Comparison of ENCODE assay signal across 1 cellular context in genomic region chr17:11991461-11991860, GRCh38.
TF ChIP-seq lines count a peak whose summit lies in the region.

No MANE protein-coding gene starts in this region.

TF ChIP-seq in H1, 55 proteins besides CTCF, POLR2A, EP300 and RAD21 (continued from another document):
- TF ChIP-seq SP4 (IDR thresholded peaks at IDR 0.05; ENCODE audit: low read length) = no peak
- no peak for TF ChIP-seq NANOG (IDR thresholded peaks at IDR 0.05; ENCODE audit: insufficient read depth, low read depth, low read length, poor library complexity, severe bottlenecking)
- no peak for TF ChIP-seq MAX (IDR thresholded peaks at IDR 0.05)
- TF ChIP-seq TAF7 (optimal IDR thresholded peaks at IDR 0.05; ENCODE audit: borderline replicate concordance, low read depth, low read length) = no peak
- no peak for TF ChIP-seq SAP30 (IDR thresholded peaks at IDR 0.05; ENCODE audit: insufficient read depth, insufficient replicate concordance, low read length)
- no peak for TF ChIP-seq RFX5 (IDR thresholded peaks at IDR 0.05; ENCODE audit: borderline replicate concordance, low read depth, low read length)
- no peak for TF ChIP-seq CBX8 (IDR thresholded peaks at IDR 0.05; ENCODE audit: borderline replicate concordance, low read depth, low read length)
- TF ChIP-seq SP1 (IDR thresholded peaks at IDR 0.05; ENCODE audit: low read depth, low read length) = no peak
